11 cellular contexts compared by ENCODE assay signal in genomic region chr18:76958692-76959341, GRCh38.
DNase-seq lines count a peak whose midpoint lies in the region; ATAC-seq and TF ChIP-seq lines count a peak whose summit lies in the region.
"Had no signal": no experiment of that assay in that cellular context is flagged by ENCODE, and none has a peak within 500 bp of the region (broad histone marks: within the 10 kb centered on the region; RNA-seq: fewer than 3 reads in every experiment).

No MANE protein-coding gene starts in this region.

- H3K27me3 Mint-ChIP-seq in natural killer cell treated with Interleukin-12 subunit alpha and Interleukin-12 subunit beta and Interleukin-15 and Interleukin-18, amount 100 ng/mL, for 72 hours = no peaks in the 10 kb centered on the region
- no peaks in the 10 kb centered on the region for H3K27me3 Mint-ChIP-seq in natural killer cell (ENCODE audit: low read depth in 2 of 2)

- peak; percentile 54 for DNase-seq in natural killer cell treated with Interleukin-12 subunit alpha and Interleukin-12 subunit beta and Interleukin-15 and Interleukin-18, amount 100 ng/mL, for 72 hours (ENCODE audit: low spot score)
- no peak for DNase-seq in natural killer cell
- DNase-seq in SHP77 (lab: John Stamatoyannopoulos, UW) = peak; percentile 45 to 68
- no peak for DNase-seq in left lung
- DNase-seq in aorta = peak in 1 of 2 donors; percentile 48
- no peak for DNase-seq in A172 (ENCODE audit: low spot score)
- DNase-seq in LoVo (ENCODE audit: low spot score) = no peak
- DNase-seq: activated CD8-positive, alpha-beta memory T cell treated with anti-CD3 and anti-CD28 coated beads, Interleukin-2, amount 50 U/mL, for 48 hours; NCI-H1436 treated with DMSO at 0.1 percent for 48 hours; uterus had no signal

- H3K9me3 ChIP-seq in left lung (no peaks in the 10 kb centered on the region), aorta (ENCODE audit: control insufficient read depth, low read length) (no peaks in the 10 kb centered on the region)
- H3K9me3 ChIP-seq: uterus had no signal

- peaks cover 7 to 17% of the 10 kb centered on the region in 2 donors for H3K4me1 ChIP-seq in left lung
- H3K4me1 ChIP-seq in aorta (ENCODE audit: control insufficient read depth in 1 of 2, insufficient read depth in 2 of 2, low read length in 2 of 2) = no peaks in the 10 kb centered on the region
- H3K4me1 ChIP-seq: uterus had no signal

- peaks cover 16 to 18% of the 10 kb centered on the region in 2 donors for H3K4me1 Mint-ChIP-seq in natural killer cell treated with Interleukin-12 subunit alpha and Interleukin-12 subunit beta and Interleukin-15 and Interleukin-18, amount 100 ng/mL, for 72 hours (ENCODE audit: low read depth in 2 of 2)
- H3K4me1 Mint-ChIP-seq in natural killer cell = peaks cover 30 to 33% of the 10 kb centered on the region in 2 donors

- no peak overlapping the region for H3K27ac Mint-ChIP-seq in natural killer cell treated with Interleukin-12 subunit alpha and Interleukin-12 subunit beta and Interleukin-15 and Interleukin-18, amount 100 ng/mL, for 72 hours
- no peak overlapping the region for H3K27ac Mint-ChIP-seq in natural killer cell

- no peak overlapping the region for H3K27ac ChIP-seq in left lung
- no peak overlapping the region for H3K27ac ChIP-seq in aorta (ENCODE audit: low read depth in 1 of 2, low read length in 2 of 2)
- H3K27ac ChIP-seq: uterus had no signal

- no peak overlapping the region for H3K4me3 Mint-ChIP-seq in natural killer cell treated with Interleukin-12 subunit alpha and Interleukin-12 subunit beta and Interleukin-15 and Interleukin-18, amount 100 ng/mL, for 72 hours
- no peak overlapping the region for H3K4me3 Mint-ChIP-seq in natural killer cell

- no peaks in the 10 kb centered on the region for H3K9me3 Mint-ChIP-seq in natural killer cell treated with Interleukin-12 subunit alpha and Interleukin-12 subunit beta and Interleukin-15 and Interleukin-18, amount 100 ng/mL, for 72 hours
- H3K9me3 Mint-ChIP-seq in natural killer cell = no peaks in the 10 kb centered on the region

- H3K27me3 ChIP-seq in left lung = no peaks in the 10 kb centered on the region
- no peaks in the 10 kb centered on the region for H3K27me3 ChIP-seq in aorta (ENCODE audit: control insufficient read depth in 1 of 2, insufficient read depth in 2 of 2, low read length in 1 of 2)
- H3K27me3 ChIP-seq: uterus had no signal

- peaks cover 0 to 53% of the 10 kb centered on the region in 2 donors for H3K36me3 ChIP-seq in left lung
- H3K36me3 ChIP-seq in aorta (ENCODE audit: control insufficient read depth in 1 of 2, insufficient read depth in 2 of 2, low read length in 1 of 2) = peaks cover 0 to 6% of the 10 kb centered on the region in 2 donors
- H3K36me3 ChIP-seq: uterus had no signal

- ATAC-seq in natural killer cell treated with Interleukin-12 subunit alpha and Interleukin-12 subunit beta and Interleukin-15 and Interleukin-18, amount 100 ng/mL, for 72 hours = peak in 1 of 2 donors; percentile 32
- ATAC-seq in natural killer cell = no peak
- ATAC-seq in left lung = peak; percentile 58
- ATAC-seq in aorta (ENCODE audit: low FRiP score) = peak; percentile 45
- ATAC-seq in GM19395 (IDR thresholded peaks at IDR 0.05; ENCODE audit: unreplicated experiment) = no peak

- H3K36me3 Mint-ChIP-seq in natural killer cell treated with Interleukin-12 subunit alpha and Interleukin-12 subunit beta and Interleukin-15 and Interleukin-18, amount 100 ng/mL, for 72 hours = peaks cover 30% of the 10 kb centered on the region
- peaks cover 29% of the 10 kb centered on the region for H3K36me3 Mint-ChIP-seq in natural killer cell

- TF ChIP-seq CTCF in natural killer cell (IDR thresholded peaks at IDR 0.05) = no peak
- no peak for TF ChIP-seq CTCF in left lung (IDR thresholded peaks at IDR 0.05)

- WGBS in aorta, 2 donors = 48 to 54% methylated on average over 16 of the region's 16 CpGs

- no peak overlapping the region for H3K4me3 ChIP-seq in left lung
- H3K4me3 ChIP-seq in aorta (ENCODE audit: low read length in 2 of 2) = no peak overlapping the region
- H3K4me3 ChIP-seq: uterus had no signal

- intact Hi-C loops in natural killer cell (cut with micrococcal nuclease) (no loop called here), left lung (cut with DNase I) (no loop called here), aorta (cut with DNase I) (no loop called here)

Comparison
In these comparisons a context has a peak if more than half of its experiments do, and no peak if none do; other contexts are left out.
1. DNase-seq: peak in natural killer cell treated with Interleukin-12 subunit alpha and Interleukin-12 subunit beta and Interleukin-15 and Interleukin-18, amount 100 ng/mL, for 72 hours (single experiment) and SHP77 (2 of 2); none in natural killer cell (single experiment), left lung (0 of 2), A172 (single experiment) and LoVo (single experiment).
2. ATAC-seq: peak in left lung (single experiment) and aorta (single experiment); none in natural killer cell (0 of 3) and GM19395 (single experiment).